In the genomic region with DNA sequence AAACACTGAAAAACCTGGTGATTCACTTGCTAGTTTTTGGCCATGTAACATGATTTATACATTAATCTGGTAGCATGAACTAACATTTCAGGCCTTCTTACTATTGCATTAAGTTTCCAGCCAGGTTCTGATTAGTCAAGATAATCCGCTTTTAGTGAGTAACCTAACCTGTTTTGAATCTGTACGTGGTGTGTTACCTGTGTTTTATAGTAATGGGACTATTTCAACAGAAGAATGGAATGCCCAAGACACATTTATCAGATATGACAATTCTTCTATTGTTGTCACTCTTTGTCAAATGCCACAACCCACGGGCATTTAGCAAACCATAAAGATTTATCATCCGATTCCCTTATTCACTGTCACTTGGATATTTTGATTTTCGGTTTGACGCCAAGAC, we compare ENCODE assay signal across 16 cellular contexts.
DNase-seq lines count a peak whose midpoint lies in the region; ATAC-seq, FAIRE-seq and TF ChIP-seq lines count a peak whose summit lies in the region.
"Had no signal": no experiment of that assay in that cellular context is flagged by ENCODE, and none has a peak within 500 bp of the region (broad histone marks: within the 10 kb centered on the region; RNA-seq: fewer than 3 reads in every experiment).

No MANE protein-coding gene starts in this region.

- peak overlapping the region; percentile 44 for H3K27ac Mint-ChIP-seq in mesothelial cell of epicardium
- H3K27ac Mint-ChIP-seq: CD14-positive monocyte, H9 had no signal

- no peak overlapping the region for H3K4me3 ChIP-seq in mammary epithelial cell (replicated peaks in 1 of 3; ENCODE audit: insufficient read depth in 1 of 3, low read depth in 2 of 3, low read length in 3 of 3)
- no peak overlapping the region for H3K4me3 ChIP-seq in breast epithelium
- no peak overlapping the region for H3K4me3 ChIP-seq in bronchial epithelial cell (ENCODE audit: low read depth, low read length)
- no peak overlapping the region for H3K4me3 ChIP-seq in vagina
- no peak overlapping the region for H3K4me3 ChIP-seq in psoas muscle

- no peak for FAIRE-seq in bronchial epithelial cell (lab: Jason Lieb, UNC)

- H3K4me1 ChIP-seq in mammary epithelial cell (ENCODE audit: insufficient read depth, low read length) (no peaks in the 10 kb centered on the region), breast epithelium (no peaks in the 10 kb centered on the region), vagina (peaks cover 42% of the 10 kb centered on the region), psoas muscle (no peaks in the 10 kb centered on the region)

- H3K4me1 Mint-ChIP-seq in mesothelial cell of epicardium, result peaks cover 55% of the 10 kb centered on the region
- H3K4me1 Mint-ChIP-seq: CD14-positive monocyte, H9 had no signal

- H3K36me3 Mint-ChIP-seq in mesothelial cell of epicardium, result peaks cover 3% of the 10 kb centered on the region
- H3K36me3 Mint-ChIP-seq: CD14-positive monocyte had no signal

- WGBS in mammary epithelial cell (ENCODE audit: low coverage, missing lambda C conversion rate), result 89% methylated on average over 6 of the region's 6 CpGs
- WGBS in psoas muscle, 3 donors, result 92 to 95% (median 93%) methylated on average over 6 of the region's 6 CpGs

- peak; percentile 6 for DNase-seq in mammary epithelial cell
- DNase-seq in breast epithelium (ENCODE audit: low spot score in 2 of 2), result no peak
- DNase-seq in bronchial epithelial cell (ENCODE audit: low read depth), result peak; percentile 35
- DNase-seq in mesothelial cell of epicardium (ENCODE audit: low spot score in 2 of 2, unreplicated experiment in 2 of 2), result no peak
- DNase-seq in vagina (ENCODE audit: extremely low spot score in 2 of 2), result no peak
- DNase-seq in psoas muscle, result no peak
- no peak for DNase-seq in T-helper 2 cell
- DNase-seq: COR-L47, H9, Kasumi-1, NCI-H1417 treated with DMSO at 0.1 percent for 48 hours, NCI-H2081 treated with DMSO at 0.1 percent for 48 hours, NCI-H2227 treated with DMSO at 0.1 percent for 48 hours had no signal

- dilution Hi-C loops in mammary epithelial cell (cut with HindIII; ENCODE audit: low sequenced_read_pairs), result no loop called here

- in situ Hi-C loops in mammary epithelial cell (cut with MboI; ENCODE audit: low sequenced_read_pairs in 2 of 2), result no loop called here

- TF ChIP-seq POLR2A in breast epithelium (IDR thresholded peaks at IDR 0.05) (no peak), vagina (IDR thresholded peaks at IDR 0.05) (no peak)

- no peak overlapping the region for H2AFZ ChIP-seq in mammary epithelial cell (ENCODE audit: low read depth, low read length)

- no peaks in the 10 kb centered on the region for H3K79me2 ChIP-seq in mammary epithelial cell (ENCODE audit: insufficient read depth, low read length)

- H3K9me3 ChIP-seq in mammary epithelial cell (replicated peaks; ENCODE audit: insufficient read depth, low read length), result no peaks in the 10 kb centered on the region
- no peaks in the 10 kb centered on the region for H3K9me3 ChIP-seq in breast epithelium
- H3K9me3 ChIP-seq in vagina, result no peaks in the 10 kb centered on the region
- H3K9me3 ChIP-seq in psoas muscle, result no peaks in the 10 kb centered on the region

- H3K4me2 ChIP-seq in mammary epithelial cell (ENCODE audit: insufficient read depth, low read depth, low read length), result no peak overlapping the region

- CTCF ChIA-PET in mammary epithelial cell (lab: Charles Lee; ENCODE audit: low non-redundant PET), result no interaction called here

- BruUV-seq in mammary epithelial cell (replicated peaks; lab: Mats Ljungman, UMichigan), result no TSS peak

- intact Hi-C loops in mammary epithelial cell (cut with micrococcal nuclease), result no loop called here
- intact Hi-C loops in breast epithelium (cut with DNase I; ENCODE audit: low total_unique reads), result no loop called here
- intact Hi-C loops in vagina (cut with DNase I), result no loop called here
- intact Hi-C loops in psoas muscle (cut with DNase I), result no loop called here

- H3K27me3 ChIP-seq in mammary epithelial cell (ENCODE audit: insufficient read depth, low read length) (no peaks in the 10 kb centered on the region), breast epithelium (no peaks in the 10 kb centered on the region), bronchial epithelial cell (ENCODE audit: control insufficient read depth, insufficient read depth, low read length) (no peaks in the 10 kb centered on the region), vagina (no peaks in the 10 kb centered on the region), psoas muscle (ENCODE audit: insufficient read depth in 3 of 3, low read length in 2 of 3) (no peaks in the 10 kb centered on the region)

- ATAC-seq in psoas muscle, result no peak
- no peak for ATAC-seq in GM18861 (IDR thresholded peaks at IDR 0.05; ENCODE audit: unreplicated experiment)
- ATAC-seq: Right ventricle myocardium inferior had no signal

- H3K9me3 Mint-ChIP-seq in mesothelial cell of epicardium, result peaks cover 5% of the 10 kb centered on the region
- H3K9me3 Mint-ChIP-seq: H9 had no signal

- no peaks in the 10 kb centered on the region for H3K36me3 ChIP-seq in mammary epithelial cell (ENCODE audit: insufficient read depth, low read length)
- H3K36me3 ChIP-seq in breast epithelium, result no peaks in the 10 kb centered on the region
- no peaks in the 10 kb centered on the region for H3K36me3 ChIP-seq in bronchial epithelial cell (ENCODE audit: control insufficient read depth, insufficient read depth, low read length)
- H3K36me3 ChIP-seq in vagina, result no peaks in the 10 kb centered on the region
- no peaks in the 10 kb centered on the region for H3K36me3 ChIP-seq in psoas muscle (ENCODE audit: insufficient read depth in 1 of 2, low read depth in 1 of 2)

- no peaks in the 10 kb centered on the region for H4K20me1 ChIP-seq in mammary epithelial cell (ENCODE audit: insufficient read depth, low read length)

- no peak for TF ChIP-seq CTCF in mammary epithelial cell (conservative IDR thresholded peaks at IDR 0.05 in 1 of 2, IDR thresholded peaks at IDR 0.05 in 1 of 2; ENCODE audit: extremely low read depth in 1 of 2, insufficient read depth in 1 of 2, low read depth in 1 of 2, low read length in 2 of 2)
- no peak for TF ChIP-seq CTCF in breast epithelium (IDR thresholded peaks at IDR 0.05)
- TF ChIP-seq CTCF in bronchial epithelial cell (IDR thresholded peaks at IDR 0.05; ENCODE audit: insufficient read depth, low read length, severe bottlenecking), result no peak
- TF ChIP-seq CTCF in mesothelial cell of epicardium (IDR thresholded peaks at IDR 0.05; ENCODE audit: unreplicated experiment), result no peak
- no peak for TF ChIP-seq CTCF in vagina (IDR thresholded peaks at IDR 0.05)
- TF ChIP-seq CTCF in psoas muscle (IDR thresholded peaks at IDR 0.05), result no peak

- H3K9ac ChIP-seq in mammary epithelial cell (ENCODE audit: insufficient read depth, low read length), result no peak overlapping the region

- H3K4me3 Mint-ChIP-seq in mesothelial cell of epicardium, result no peak overlapping the region
- H3K4me3 Mint-ChIP-seq: CD14-positive monocyte, H9 had no signal

- no peaks in the 10 kb centered on the region for H3K27me3 Mint-ChIP-seq in mesothelial cell of epicardium (ENCODE audit: low read depth)

- no peak overlapping the region for H3K27ac ChIP-seq in mammary epithelial cell (ENCODE audit: insufficient read depth, low read depth, low read length)
- no peak overlapping the region for H3K27ac ChIP-seq in breast epithelium
- H3K27ac ChIP-seq in vagina, result peak overlapping the region; percentile 51
- H3K27ac ChIP-seq in psoas muscle, result no peak overlapping the region

Comparison
In these comparisons a context has a peak if more than half of its experiments do, and no peak if none do; other contexts are left out.
1. DNase-seq: peak in mammary epithelial cell (single experiment) and bronchial epithelial cell (single experiment); none in breast epithelium (0 of 2), mesothelial cell of epicardium (0 of 2), vagina (0 of 2), psoas muscle (0 of 2) and T-helper 2 cell (0 of 5).